In genomic region chr6:25359891-25360290, GRCh38 we compare ENCODE assay signal across 13 cellular contexts.
DNase-seq lines count a peak whose midpoint lies in the region; ATAC-seq and TF ChIP-seq lines count a peak whose summit lies in the region.
"Had no signal": no experiment of that assay in that cellular context is flagged by ENCODE, and none has a peak within 500 bp of the region (broad histone marks: within the 10 kb centered on the region; RNA-seq: fewer than 3 reads in every experiment).

No MANE protein-coding gene starts in this region.

- peaks cover 25% of the 10 kb centered on the region for H3K4me1 Mint-ChIP-seq in endothelial cell (ENCODE audit: unreplicated experiment)

- H3K27me3 ChIP-seq in RWPE2 (ENCODE audit: insufficient read depth, poor library complexity, severe bottlenecking) (no peaks in the 10 kb centered on the region), transverse colon (no peaks in the 10 kb centered on the region)

- H3K36me3 ChIP-seq in RWPE2 (ENCODE audit: low read depth) (no peaks in the 10 kb centered on the region), transverse colon (no peaks in the 10 kb centered on the region)

- H3K27ac Mint-ChIP-seq in endothelial cell (ENCODE audit: unreplicated experiment): no peak overlapping the region
- H3K27ac Mint-ChIP-seq: activated naive CD4-positive, alpha-beta T cell treated with anti-CD3 and anti-CD28 coated beads for 36 hours had no signal

- H3K9me3 ChIP-seq in RWPE2 (ENCODE audit: severe bottlenecking): no peaks in the 10 kb centered on the region
- no peaks in the 10 kb centered on the region for H3K9me3 ChIP-seq in transverse colon

- TF ChIP-seq POLR2A in transverse colon (IDR thresholded peaks at IDR 0.05): no peak

- no peaks in the 10 kb centered on the region for H3K9me3 Mint-ChIP-seq in endothelial cell (ENCODE audit: unreplicated experiment)
- H3K9me3 Mint-ChIP-seq: activated naive CD4-positive, alpha-beta T cell treated with anti-CD3 and anti-CD28 coated beads for 36 hours had no signal

- H3K4me1 ChIP-seq in RWPE2 (ENCODE audit: insufficient read depth, poor library complexity, severe bottlenecking) (peaks cover 26% of the 10 kb centered on the region), transverse colon (peaks cover 6 to 34% (median 18%) of the 10 kb centered on the region in 4 donors)

- no peaks in the 10 kb centered on the region for H3K27me3 Mint-ChIP-seq in endothelial cell (ENCODE audit: unreplicated experiment)

- DNase-seq in NCI-H2171 treated with DMSO at 0.1 percent for 48 hours (lab: John Stamatoyannopoulos, UW): peak; percentile 22
- no peak for DNase-seq in NCI-H2171 (lab: John Stamatoyannopoulos, UW)
- DNase-seq in RWPE2 (ENCODE audit: low spot score): no peak
- DNase-seq in fibroblast of the aortic adventitia (ENCODE audit: low read depth): no peak
- peak; percentile 36 for DNase-seq in transverse colon
- DNase-seq in epidermal melanocyte (ENCODE audit: insufficient read length, low spot score): no peak
- no peak for DNase-seq in endothelial cell (ENCODE audit: low spot score)
- DNase-seq in NCI-H1694 (lab: John Stamatoyannopoulos, UW): no peak
- DNase-seq: activated CD8-positive, alpha-beta memory T cell treated with anti-CD3 and anti-CD28 coated beads for 24 hours; activated naive CD4-positive, alpha-beta T cell treated with anti-CD3 and anti-CD28 coated beads for 36 hours; cortex of kidney; MV-4-11; OCI-M1 had no signal

- no peak overlapping the region for H3K4me3 Mint-ChIP-seq in endothelial cell (ENCODE audit: unreplicated experiment)
- H3K4me3 Mint-ChIP-seq: activated naive CD4-positive, alpha-beta T cell treated with anti-CD3 and anti-CD28 coated beads for 36 hours had no signal

- 52 to 61% methylated on average over 2 of the region's 2 CpGs for WGBS in transverse colon (ENCODE audit: low coverage in 1 of 2), 2 donors

- H3K4me3 ChIP-seq in RWPE2 (ENCODE audit: severe bottlenecking) (no peak overlapping the region), fibroblast of the aortic adventitia (ENCODE audit: low read depth, low read length) (peak overlapping the region; percentile 23), transverse colon (no peak overlapping the region)

- peak; percentile 63 for ATAC-seq in RWPE2 (ENCODE audit: low read depth)

- no peak for TF ChIP-seq CTCF in RWPE2 (IDR thresholded peaks at IDR 0.05; ENCODE audit: poor library complexity, severe bottlenecking)
- no peak for TF ChIP-seq CTCF in fibroblast of the aortic adventitia (IDR thresholded peaks at IDR 0.05; ENCODE audit: insufficient read depth, low read length)
- no peak for TF ChIP-seq CTCF in transverse colon (IDR thresholded peaks at IDR 0.05)
- no peak for TF ChIP-seq CTCF in endothelial cell (IDR thresholded peaks at IDR 0.05; ENCODE audit: unreplicated experiment)

- no peak for TF ChIP-seq EP300 in transverse colon (IDR thresholded peaks at IDR 0.05; ENCODE audit: low read depth)

- H3K27ac ChIP-seq in RWPE2 (ENCODE audit: poor library complexity, severe bottlenecking): peak overlapping the region; percentile 75
- peak overlapping the region in 2 of 4 donors; percentile 34 to 36 for H3K27ac ChIP-seq in transverse colon

- in situ Hi-C loops in transverse colon (cut with MboI; ENCODE audit: low pct_ligation_motif_present in 1 of 4, low pct_unique_long_range_greater_than_20kb in 1 of 4, low sequenced_read_pairs in 3 of 4): no loop called here

- H3K36me3 Mint-ChIP-seq in endothelial cell (ENCODE audit: low read depth, unreplicated experiment): no peaks in the 10 kb centered on the region

- intact Hi-C loops in transverse colon (cut with DNase I; ENCODE audit: low total_unique reads): no loop called here

Comparison
In these comparisons a context has a peak if more than half of its experiments do, and no peak if none do; other contexts are left out.
1. DNase-seq: peak in NCI-H2171 treated with DMSO at 0.1 percent for 48 hours (single experiment) and transverse colon (single experiment); none in NCI-H2171 (single experiment), RWPE2 (single experiment), fibroblast of the aortic adventitia (single experiment), epidermal melanocyte (single experiment), endothelial cell (single experiment) and NCI-H1694 (single experiment).